Comparison of ENCODE assay signal across 8 cellular contexts in genomic region chr16:31476305-31477219, GRCh38. TPM values are rescaled to one million over a fixed set of nuclear protein-coding genes. Genes with fewer than 3 reads are reported as not detected.
DNase-seq lines count a peak whose midpoint lies in the region; ATAC-seq, FAIRE-seq and TF ChIP-seq lines count a peak whose summit lies in the region.

No MANE protein-coding gene starts in this region.

- H3K23me2 ChIP-seq in H1 (ENCODE audit: low read depth, low read length), result peaks cover 19% of the 10 kb centered on the region; the same call in 1 of the 2 replicates

- peaks cover 0 to 8% (median 3%) of the 10 kb centered on the region in 4 experiments; a peak in 5 of 7 replicates for H3K4me1 ChIP-seq in H1 (replicated peaks in 1 of 4; ENCODE audit: control insufficient read depth in 3 of 4, insufficient read depth in 4 of 4, low read length in 3 of 4)

- no peak for TF ChIP-seq RAD21 in H1 (IDR thresholded peaks at IDR 0.05 in 1 of 2, conservative IDR thresholded peaks at IDR 0.05 in 1 of 2; ENCODE audit: low read depth in 2 of 2, low read length in 2 of 2)

- 5% methylated on average over 23 of the region's 68 CpGs; no CpG with 5 or more reads in 1 of the 2 experiments for WGBS in H1 (ENCODE audit: extremely low coverage in 1 of 2, insufficient coverage in 1 of 2, insufficient read length in 1 of 2, insufficient replicate concordance in 2 of 2, low coverage in 1 of 2, low lambda C conversion rate in 2 of 2, missing lambda C conversion rate in 1 of 2), 2 experiments

- no peak overlapping the region for H2AK5ac ChIP-seq in H1 (ENCODE audit: low read depth, low read length)

- no peaks in the 10 kb centered on the region for H3K36me3 ChIP-seq in H1 (ENCODE audit: control insufficient read depth in 2 of 4, insufficient read depth in 4 of 4, low read length in 3 of 4)

- peak overlapping the region; percentile 62 to 99 for H3K4me2 ChIP-seq in H1 (ENCODE audit: insufficient read depth in 1 of 2, low read depth in 2 of 2, low read length in 2 of 2)

- H3K27ac ChIP-seq in H1 (ENCODE audit: low read depth, low read length), result no peak overlapping the region
- no peak overlapping the region for H3K27ac ChIP-seq in substantia nigra (ENCODE audit: low read depth, low read length, poor library complexity, severe bottlenecking)

- H3K4me1 Mint-ChIP-seq in activated CD4-positive, alpha-beta T cell treated with anti-CD3 and anti-CD28 coated beads, Interleukin-2, amount 10 ng/mL, durations not matched to agents 7 days and 5 days, result peaks cover 25% of the 10 kb centered on the region
- H3K4me1 Mint-ChIP-seq in neural crest cell, result peaks cover 23% of the 10 kb centered on the region

- H3K4me3 Mint-ChIP-seq in activated CD4-positive, alpha-beta T cell treated with anti-CD3 and anti-CD28 coated beads, Interleukin-2, amount 10 ng/mL, durations not matched to agents 7 days and 5 days, result peak overlapping the region; percentile 79
- H3K4me3 Mint-ChIP-seq in neural crest cell, result peak overlapping the region; percentile 77

- H3K27me3 Mint-ChIP-seq in activated CD4-positive, alpha-beta T cell treated with anti-CD3 and anti-CD28 coated beads, Interleukin-2, amount 10 ng/mL, durations not matched to agents 7 days and 5 days, result peaks cover 44% of the 10 kb centered on the region
- peaks cover 92% of the 10 kb centered on the region for H3K27me3 Mint-ChIP-seq in neural crest cell (ENCODE audit: low read depth)

- peaks cover 2 to 49% (median 35%) of the 10 kb centered on the region in 4 experiments for H3K27me3 ChIP-seq in H1 (replicated peaks in 1 of 4; ENCODE audit: control insufficient read depth in 3 of 4, extremely low read depth in 1 of 4, insufficient read depth in 3 of 4, low read length in 3 of 4)

- H3K18ac ChIP-seq in H1 (ENCODE audit: extremely low read depth, low read length), result peak overlapping the region; percentile 62

- H3K14ac ChIP-seq in H1 (ENCODE audit: insufficient read length), result no peak overlapping the region

- POLR2A ChIA-PET in activated CD4-positive, alpha-beta T cell treated with anti-CD3 and anti-CD28 coated beads, Interleukin-2, amount 10 ng/mL, durations not matched to agents 7 days and 5 days (lab: Charles Lee), result no interaction called here
- POLR2A ChIA-PET in H1 (lab: Charles Lee; ENCODE audit: partially characterized antibody), result interaction anchor here (0.7 to 6.0 kb wide), 9 partner anchors 11 to 296 kb away, joined by 3 to 40 read pairs (median 4); partner anchors contain the start of genes ARMC5, FUS, RUSF1 and ZNF843

- peak; percentile 74 for DNase-seq in HT-29 (ENCODE audit: low spot score)
- DNase-seq in activated CD4-positive, alpha-beta T cell treated with anti-CD3 and anti-CD28 coated beads, Interleukin-2, amount 10 ng/mL, durations not matched to agents 7 days and 5 days, result peak; percentile 90
- peak in 1 of 2 experiments; percentile 86 for DNase-seq in H1 (ENCODE audit: low read depth in 1 of 2, low spot score in 2 of 2)
- DNase-seq in neural crest cell (ENCODE audit: low read depth, low spot score), result no peak
- peak in 33 of 49 donors; percentile 15 to 73 (median 38) for DNase-seq in substantia nigra (lab: John Stamatoyannopoulos, UW)
- no peak for DNase-seq in putamen (ENCODE audit: low spot score)

- H4K20me1 ChIP-seq in H1 (replicated peaks in 1 of 2; ENCODE audit: control insufficient read depth in 1 of 2, insufficient read depth in 2 of 2, low read length in 2 of 2), result peaks cover 0 to 4% of the 10 kb centered on the region in 2 experiments

- H3K4me3 ChIP-seq in H1 (ENCODE audit: extremely low read depth in 1 of 4, insufficient read depth in 2 of 4, low read depth in 3 of 4, low read length in 4 of 4), result peak overlapping the region; percentile 54 to 79 (median 64)

- H2BK12ac ChIP-seq in H1 (ENCODE audit: low read depth, low read length), result peak overlapping the region; percentile 39; the same call in 1 of the 2 replicates

- H2BK5ac ChIP-seq in H1 (ENCODE audit: low read depth, low read length), result no peak overlapping the region

- H3K56ac ChIP-seq in H1 (replicated peaks; ENCODE audit: insufficient read length, low read depth, low read length), result peak overlapping the region; percentile 24

- H2BK120ac ChIP-seq in H1 (replicated peaks; ENCODE audit: low read depth, low read length), result no peak overlapping the region

- H3K27ac Mint-ChIP-seq in activated CD4-positive, alpha-beta T cell treated with anti-CD3 and anti-CD28 coated beads, Interleukin-2, amount 10 ng/mL, durations not matched to agents 7 days and 5 days, result peak overlapping the region; percentile 89
- H3K27ac Mint-ChIP-seq in neural crest cell (ENCODE audit: unreplicated experiment), result no peak overlapping the region

- ATAC-seq in GM19025 (IDR thresholded peaks at IDR 0.05; ENCODE audit: low read depth, unreplicated experiment) (peak; percentile 57), GM19324 (IDR thresholded peaks at IDR 0.05; ENCODE audit: low FRiP score, unreplicated experiment) (no peak)

- no peaks in the 10 kb centered on the region for H3K9me3 Mint-ChIP-seq in activated CD4-positive, alpha-beta T cell treated with anti-CD3 and anti-CD28 coated beads, Interleukin-2, amount 10 ng/mL, durations not matched to agents 7 days and 5 days
- no peaks in the 10 kb centered on the region for H3K9me3 Mint-ChIP-seq in neural crest cell

- no peak overlapping the region for H2BK20ac ChIP-seq in H1 (ENCODE audit: low read length)

- peak overlapping the region; percentile 71 for H4K8ac ChIP-seq in H1 (ENCODE audit: extremely low read depth, insufficient read depth, low read length)

- H3K79me1 ChIP-seq in H1 (ENCODE audit: low read depth, low read length), result no peaks in the 10 kb centered on the region

- TF ChIP-seq CTCF in H1 (IDR thresholded peaks at IDR 0.05; ENCODE audit: control extremely low read depth in 1 of 3, insufficient read depth in 1 of 3, low read depth in 1 of 3, low read length in 3 of 3) (no peak), neural crest cell (conservative IDR thresholded peaks at IDR 0.05) (no peak)

- FAIRE-seq in H1 (lab: Jason Lieb, UNC), result no peak

- peak overlapping the region; percentile 43; the same call in 1 of the 2 replicates for H2AFZ ChIP-seq in H1 (ENCODE audit: low read length)

- peak in 1 of 2 experiments; percentile 77; a peak in 2 of 3 replicates for TF ChIP-seq POLR2A in H1 (IDR thresholded peaks at IDR 0.05; ENCODE audit: control extremely low read depth in 1 of 2, low read depth in 2 of 2, low read length in 2 of 2)

- H3K23ac ChIP-seq in H1 (ENCODE audit: insufficient read length), result no peak overlapping the region

- peak overlapping the region; percentile 28 for H3K4ac ChIP-seq in H1 (replicated peaks; ENCODE audit: insufficient read length, low read depth, low read length)

- no peaks in the 10 kb centered on the region for H3K79me2 ChIP-seq in H1 (ENCODE audit: control insufficient read depth in 1 of 2, insufficient read depth in 2 of 2, low read length in 2 of 2)

- no peak for TF ChIP-seq EP300 in H1 (IDR thresholded peaks at IDR 0.05; ENCODE audit: borderline replicate concordance in 1 of 2, low read depth in 2 of 2, low read length in 2 of 2)

- CTCF ChIA-PET in activated CD4-positive, alpha-beta T cell treated with anti-CD3 and anti-CD28 coated beads, Interleukin-2, amount 10 ng/mL, durations not matched to agents 7 days and 5 days (lab: Charles Lee), result interaction anchor here (0.9 to 4.4 kb wide), 4 partner anchors 10 to 22 kb away, joined by 3 to 33 read pairs (median 6); partner anchors contain the start of gene ARMC5
- CTCF ChIA-PET in H1 (lab: Charles Lee; ENCODE audit: partially characterized antibody), result interaction anchor here (0.6 to 5.1 kb wide), 11 partner anchors 11 to 432 kb away, joined by 3 to 35 read pairs (median 5); partner anchors contain the start of gene ARMC5

- H4K91ac ChIP-seq in H1 (replicated peaks; ENCODE audit: insufficient read length, low read length), result peak overlapping the region; percentile 82

- H3K36me3 Mint-ChIP-seq in activated CD4-positive, alpha-beta T cell treated with anti-CD3 and anti-CD28 coated beads, Interleukin-2, amount 10 ng/mL, durations not matched to agents 7 days and 5 days (ENCODE audit: low read depth), result no peaks in the 10 kb centered on the region
- H3K36me3 Mint-ChIP-seq in neural crest cell (ENCODE audit: low read depth), result no peaks in the 10 kb centered on the region

- H3K9ac ChIP-seq in H1 (replicated peaks in 1 of 4; ENCODE audit: extremely low read depth in 1 of 4, low read depth in 3 of 4, low read length in 3 of 4), result no peak overlapping the region; a peak in 1 of 7 replicates

- H3K9me3 ChIP-seq in H1 (ENCODE audit: insufficient read depth in 2 of 2, low read depth in 1 of 2, low read length in 1 of 2), result no peaks in the 10 kb centered on the region

- H4K5ac ChIP-seq in H1 (ENCODE audit: insufficient read length, low read depth, low read length), result peak overlapping the region; percentile 41

- H2BK15ac ChIP-seq in H1 (ENCODE audit: low read length), result no peak overlapping the region

RNA-seq across cellular contexts. Expression of gene TGFB1I1, which starts 4.6 kb away (rescaled TPM):
- total RNA-seq in HT-29 (2014; rRNA removed; shearing (Covaris generic)), result 0.43 and 1.1 TPM in 2 replicates
- under 1 TPM; 0.20 to 0.48 TPM for total RNA-seq in activated CD4-positive, alpha-beta T cell treated with anti-CD3 and anti-CD28 coated beads, Interleukin-2, amount 10 ng/mL, durations not matched to agents 7 days and 5 days
- 5.8 and 7.0 TPM in 2 replicates for total RNA-seq in H1 (2021; fragmentation: NEBNext Ultra II Directional; extraction: Animal tissue kit (Norgen Biotek cat#: 25700))
- 4.8 and 5.6 TPM in 2 replicates for polyA plus RNA-seq in H1 (2011; rRNA removed)
- polyA plus RNA-seq in H1 (2011; cell fraction: cytosol; rRNA removed), result 2.8 TPM
- 5.2 TPM for polyA plus RNA-seq in H1 (2011; cell fraction: nucleus; rRNA removed)
- polyA plus RNA-seq in H1 (2012, experiment 1 of 2), result 3.1 to 6.8 TPM (median 6.4 TPM) in 4 replicates
- 6.7 TPM for polyA plus RNA-seq in H1 (2012, experiment 2 of 2)
- 5.6 TPM for polyA plus RNA-seq in H1 (2013, experiment 1 of 2)
- polyA plus RNA-seq in H1 (2013, experiment 2 of 2), result 5.3 TPM
- 1.4 and 3.4 TPM in 2 replicates for polyA minus RNA-seq in H1 (2011; rRNA and poly(A)+ RNA removed)
- 4.8 TPM for polyA minus RNA-seq in H1 (2011; cell fraction: cytosol; rRNA and poly(A)+ RNA removed)
- polyA minus RNA-seq in H1 (2011; cell fraction: nucleus; rRNA and poly(A)+ RNA removed), result 5.4 TPM
- 7.2 and 8.8 TPM in 2 replicates for total RNA-seq in neural crest cell

RNA-seq across cellular contexts. Expression of gene SLC5A2, which starts 6.4 kb away (rescaled TPM):
- 0.29 and 0.86 TPM in 2 replicates for total RNA-seq in HT-29 (2014; rRNA removed; shearing (Covaris generic))
- total RNA-seq in activated CD4-positive, alpha-beta T cell treated with anti-CD3 and anti-CD28 coated beads, Interleukin-2, amount 10 ng/mL, durations not matched to agents 7 days and 5 days, result under 1 TPM in 1 of 2 experiments, not detected in 1; 0.52 TPM
- 0.56 and 1.1 TPM in 2 replicates for total RNA-seq in H1 (2021; fragmentation: NEBNext Ultra II Directional; extraction: Animal tissue kit (Norgen Biotek cat#: 25700))
- polyA plus RNA-seq in H1 (2011; rRNA removed), result 4.1 and 4.4 TPM in 2 replicates
- 2.4 TPM for polyA plus RNA-seq in H1 (2011; cell fraction: cytosol; rRNA removed)
- 5.1 TPM for polyA plus RNA-seq in H1 (2011; cell fraction: nucleus; rRNA removed)
- 3.1 to 5.5 TPM (median 4.1 TPM) in 4 replicates for polyA plus RNA-seq in H1 (2012, experiment 1 of 2)
- 2.7 TPM for polyA plus RNA-seq in H1 (2012, experiment 2 of 2)
- 1.0 TPM for polyA plus RNA-seq in H1 (2013, experiment 1 of 2)
- 0.77 TPM for polyA plus RNA-seq in H1 (2013, experiment 2 of 2)
- polyA minus RNA-seq in H1 (2011; rRNA and poly(A)+ RNA removed), result 1.4 and 1.8 TPM in 2 replicates
- 0.81 TPM for polyA minus RNA-seq in H1 (2011; cell fraction: cytosol; rRNA and poly(A)+ RNA removed)
- polyA minus RNA-seq in H1 (2011; cell fraction: nucleus; rRNA and poly(A)+ RNA removed), result 5.9 TPM
- not detected in 2 replicates for total RNA-seq in neural crest cell

RNA-seq across cellular contexts. Expression of gene ARMC5, which starts 17.3 kb away (rescaled TPM):
- total RNA-seq in HT-29 (2014; rRNA removed; shearing (Covaris generic)), result 31.0 and 33.1 TPM in 2 replicates
- total RNA-seq in activated CD4-positive, alpha-beta T cell treated with anti-CD3 and anti-CD28 coated beads, Interleukin-2, amount 10 ng/mL, durations not matched to agents 7 days and 5 days, result 10 to 100 TPM; 11.4 to 12.3 TPM
- total RNA-seq in H1 (2021; fragmentation: NEBNext Ultra II Directional; extraction: Animal tissue kit (Norgen Biotek cat#: 25700)), result 8.7 and 8.9 TPM in 2 replicates
- polyA plus RNA-seq in H1 (2011; rRNA removed), result 7.8 and 16.4 TPM in 2 replicates
- polyA plus RNA-seq in H1 (2011; cell fraction: cytosol; rRNA removed), result 7.8 TPM
- 29.9 TPM for polyA plus RNA-seq in H1 (2011; cell fraction: nucleus; rRNA removed)
- polyA plus RNA-seq in H1 (2012, experiment 1 of 2), result 5.1 to 9.5 TPM (median 8.8 TPM) in 4 replicates
- 7.5 TPM for polyA plus RNA-seq in H1 (2012, experiment 2 of 2)
- 7.8 TPM for polyA plus RNA-seq in H1 (2013, experiment 1 of 2)
- polyA plus RNA-seq in H1 (2013, experiment 2 of 2), result 6.2 TPM
- polyA minus RNA-seq in H1 (2011; rRNA and poly(A)+ RNA removed), result 3.4 TPM in 2 replicates
- 5.3 TPM for polyA minus RNA-seq in H1 (2011; cell fraction: cytosol; rRNA and poly(A)+ RNA removed)
- 10.0 TPM for polyA minus RNA-seq in H1 (2011; cell fraction: nucleus; rRNA and poly(A)+ RNA removed)
- total RNA-seq in neural crest cell, result 11.8 and 12.3 TPM in 2 replicates

RNA-seq across cellular contexts. Expression of gene RUSF1, which starts 31.6 kb away (rescaled TPM):
- total RNA-seq in HT-29 (2014; rRNA removed; shearing (Covaris generic)), result 43.7 and 53.3 TPM in 2 replicates
- total RNA-seq in activated CD4-positive, alpha-beta T cell treated with anti-CD3 and anti-CD28 coated beads, Interleukin-2, amount 10 ng/mL, durations not matched to agents 7 days and 5 days, result 10 to 100 TPM; 39.5 to 43.7 TPM
- total RNA-seq in H1 (2021; fragmentation: NEBNext Ultra II Directional; extraction: Animal tissue kit (Norgen Biotek cat#: 25700)), result 20.3 and 22.5 TPM in 2 replicates
- polyA plus RNA-seq in H1 (2011; rRNA removed), result 33.7 and 53.0 TPM in 2 replicates
- 34.5 TPM for polyA plus RNA-seq in H1 (2011; cell fraction: cytosol; rRNA removed)
- 88.5 TPM for polyA plus RNA-seq in H1 (2011; cell fraction: nucleus; rRNA removed)
- polyA plus RNA-seq in H1 (2012, experiment 1 of 2), result 19.4 to 40.1 TPM (median 32.8 TPM) in 4 replicates
- 28.2 TPM for polyA plus RNA-seq in H1 (2012, experiment 2 of 2)
- 32.5 TPM for polyA plus RNA-seq in H1 (2013, experiment 1 of 2)
- polyA plus RNA-seq in H1 (2013, experiment 2 of 2), result 34.6 TPM
- polyA minus RNA-seq in H1 (2011; rRNA and poly(A)+ RNA removed), result 27.5 and 40.1 TPM in 2 replicates
- polyA minus RNA-seq in H1 (2011; cell fraction: cytosol; rRNA and poly(A)+ RNA removed), result 16.2 TPM
- 41.8 TPM for polyA minus RNA-seq in H1 (2011; cell fraction: nucleus; rRNA and poly(A)+ RNA removed)
- 47.6 and 47.7 TPM in 2 replicates for total RNA-seq in neural crest cell

RNA-seq across cellular contexts. Expression of gene ZNF843, which starts 34.0 kb away (rescaled TPM):
- total RNA-seq in HT-29 (2014; rRNA removed; shearing (Covaris generic)), result not detected in 2 replicates
- total RNA-seq in activated CD4-positive, alpha-beta T cell treated with anti-CD3 and anti-CD28 coated beads, Interleukin-2, amount 10 ng/mL, durations not matched to agents 7 days and 5 days, result under 1 TPM; 0.07 to 0.12 TPM
- 0.15 and 0.19 TPM in 2 replicates for total RNA-seq in H1 (2021; fragmentation: NEBNext Ultra II Directional; extraction: Animal tissue kit (Norgen Biotek cat#: 25700))
- 0.32 and 0.36 TPM in 2 replicates for polyA plus RNA-seq in H1 (2011; rRNA removed)
- 0.28 TPM for polyA plus RNA-seq in H1 (2011; cell fraction: cytosol; rRNA removed)
- polyA plus RNA-seq in H1 (2011; cell fraction: nucleus; rRNA removed), result 0.27 TPM
- polyA plus RNA-seq in H1 (2012, experiment 1 of 2), result 0.08 to 0.17 TPM (median 0.11 TPM) in 4 replicates
- 0.18 TPM for polyA plus RNA-seq in H1 (2012, experiment 2 of 2)
- 0.10 TPM for polyA plus RNA-seq in H1 (2013, experiment 1 of 2)
- 0.15 TPM for polyA plus RNA-seq in H1 (2013, experiment 2 of 2)
- polyA minus RNA-seq in H1 (2011; rRNA and poly(A)+ RNA removed), result 0.29 and 0.32 TPM in 2 replicates
- not detected for polyA minus RNA-seq in H1 (2011; cell fraction: cytosol; rRNA and poly(A)+ RNA removed)
- polyA minus RNA-seq in H1 (2011; cell fraction: nucleus; rRNA and poly(A)+ RNA removed), result 0.30 TPM
- total RNA-seq in neural crest cell, result 0.91 and 1.0 TPM in 2 replicates

Comparison
In these comparisons a context has a peak if more than half of its experiments do, and no peak if none do; other contexts are left out.
1. DNase-seq: peak in HT-29 (single experiment), activated CD4-positive, alpha-beta T cell treated with anti-CD3 and anti-CD28 coated beads, Interleukin-2, amount 10 ng/mL, durations not matched to agents 7 days and 5 days (single experiment) and substantia nigra (33 of 49); none in neural crest cell (single experiment) and putamen (single experiment).